ENCODE assay signal across 28 cellular contexts in the genomic region with DNA sequence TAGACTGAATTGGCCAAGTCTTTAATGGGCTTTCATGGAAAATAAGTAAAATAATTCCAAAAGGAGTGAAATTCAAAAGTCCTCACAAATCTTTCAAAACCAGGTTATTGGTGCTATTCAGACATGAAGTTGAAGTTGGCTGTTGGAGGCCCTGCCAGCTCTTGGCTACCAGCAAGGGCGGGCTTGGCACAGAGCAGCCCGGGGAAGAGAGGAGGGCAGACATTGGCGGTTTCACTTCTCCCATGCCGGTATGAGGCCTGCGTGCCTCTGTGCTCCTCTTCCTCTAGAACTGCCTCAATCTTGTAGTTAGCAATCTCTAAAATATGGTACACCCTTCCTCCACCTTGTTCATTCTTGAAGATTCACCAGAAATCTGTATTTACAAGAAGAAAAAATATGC.
"Had no signal": no experiment of that assay in that cellular context is flagged by ENCODE, and none has a peak within 500 bp of the region (broad histone marks: within the 10 kb centered on the region; RNA-seq: fewer than 3 reads in every experiment).

No MANE protein-coding gene starts in this region.

- H3K27me3 ChIP-seq: brain microvascular endothelial cell had no signal

- H3K4me2 ChIP-seq: KMS-11 had no signal

- DNase-seq: activated CD4-positive, alpha-beta T cell treated with anti-CD3 and anti-CD28 coated beads, Interleukin-2, amount 10 ng/mL, durations not matched to agents 24 days and 14 days; activated CD4-positive, alpha-beta T cell treated with anti-CD3 and anti-CD28 coated beads, Interleukin-2, amount 50 U/mL, for 4 hours; activated CD8-positive, alpha-beta T cell treated with anti-CD3 and anti-CD28 coated beads for 36 hours; activated effector memory CD4-positive, alpha-beta T cell treated with anti-CD3 and anti-CD28 coated beads, Interleukin-2, amount 50 U/mL, for 16 hours; activated naive CD4-positive, alpha-beta T cell; activated naive CD4-positive, alpha-beta T cell treated with anti-CD3 and anti-CD28 coated beads, Interleukin-2, amount 50 U/mL, for 16 hours; activated naive CD8-positive, alpha-beta T cell treated with anti-CD3 and anti-CD28 coated beads for 36 hours; activated T-cell treated with anti-CD3 and anti-CD28 coated beads, Interleukin-2, amount 50 U/mL, for 1 hour; activated T-cell treated with anti-CD3 and anti-CD28 coated beads, Interleukin-2, amount 50 U/mL, for 72 hours; amniotic stem cell; aorta; brain microvascular endothelial cell; central memory CD4-positive, alpha-beta T cell; MM.1S; NCI-H1092; NCI-H1436 treated with DMSO at 0.1 percent for 48 hours; NCI-H1694 treated with DMSO at 0.1 percent for 48 hours; NCI-H2029 treated with DMSO at 0.1 percent for 48 hours; NCI-H2107; NCI-H2171; NCI-H510A; NCI-H526; NCI-H748 treated with DMSO at 0.1 percent for 48 hours; NK-92 treated with Interleukin-12 subunit alpha and Interleukin-12 subunit beta, amount 100 ng/mL, for 24 hours; OCI-M1; Right ventricle myocardium superior had no signal

- H3K9ac ChIP-seq: KMS-11 had no signal

- H3K27ac ChIP-seq: brain microvascular endothelial cell, KMS-11 had no signal

- ATAC-seq: activated CD8-positive, alpha-beta T cell treated with anti-CD3 and anti-CD28 coated beads for 36 hours; activated T-cell treated with anti-CD3 and anti-CD28 coated beads, Interleukin-2, amount 50 U/mL, for 72 hours; activated T-helper 17 cell treated with anti-CD3 and anti-CD28 coated beads, Interleukin-2, amount 50 U/mL, for 72 hours had no signal

- H3K36me3 ChIP-seq: brain microvascular endothelial cell had no signal
